1 cellular context compared by ENCODE assay signal in the genomic region with DNA sequence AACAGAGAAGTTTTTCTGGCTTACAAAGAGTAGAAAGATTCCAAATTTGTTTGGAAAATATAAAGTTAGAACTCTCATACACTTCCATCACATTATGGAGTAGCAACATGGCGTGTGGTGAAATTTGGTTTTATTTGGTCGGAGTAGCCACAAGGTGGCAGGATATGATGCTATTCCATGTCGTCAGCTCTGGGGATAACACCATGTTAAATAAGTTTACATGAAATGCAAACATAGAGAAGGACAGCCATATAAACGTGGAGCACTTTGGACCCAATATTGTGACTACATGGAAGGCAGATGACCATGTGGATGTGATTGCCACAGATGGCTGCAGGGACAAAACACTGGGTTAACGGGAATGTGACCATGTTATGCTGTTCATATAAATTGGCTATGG.
TF ChIP-seq lines count a peak whose summit lies in the region.

No MANE protein-coding gene starts in this region.

TF ChIP-seq in WTC11, 78 proteins besides CTCF, POLR2A, EP300 and RAD21 (continued from another document):
- no peak for TF ChIP-seq IRF2 (CRISPR knock-in tag; IDR thresholded peaks at IDR 0.05; ENCODE audit: borderline replicate concordance, low read depth)
- TF ChIP-seq RORB (CRISPR knock-in tag; IDR thresholded peaks at IDR 0.05), result no peak
- TF ChIP-seq TCF7 (CRISPR knock-in tag; IDR thresholded peaks at IDR 0.05; ENCODE audit: low read depth), result no peak
- TF ChIP-seq RELA (CRISPR knock-in tag; IDR thresholded peaks at IDR 0.05; ENCODE audit: borderline replicate concordance), result no peak
- TF ChIP-seq, protein P1, sequence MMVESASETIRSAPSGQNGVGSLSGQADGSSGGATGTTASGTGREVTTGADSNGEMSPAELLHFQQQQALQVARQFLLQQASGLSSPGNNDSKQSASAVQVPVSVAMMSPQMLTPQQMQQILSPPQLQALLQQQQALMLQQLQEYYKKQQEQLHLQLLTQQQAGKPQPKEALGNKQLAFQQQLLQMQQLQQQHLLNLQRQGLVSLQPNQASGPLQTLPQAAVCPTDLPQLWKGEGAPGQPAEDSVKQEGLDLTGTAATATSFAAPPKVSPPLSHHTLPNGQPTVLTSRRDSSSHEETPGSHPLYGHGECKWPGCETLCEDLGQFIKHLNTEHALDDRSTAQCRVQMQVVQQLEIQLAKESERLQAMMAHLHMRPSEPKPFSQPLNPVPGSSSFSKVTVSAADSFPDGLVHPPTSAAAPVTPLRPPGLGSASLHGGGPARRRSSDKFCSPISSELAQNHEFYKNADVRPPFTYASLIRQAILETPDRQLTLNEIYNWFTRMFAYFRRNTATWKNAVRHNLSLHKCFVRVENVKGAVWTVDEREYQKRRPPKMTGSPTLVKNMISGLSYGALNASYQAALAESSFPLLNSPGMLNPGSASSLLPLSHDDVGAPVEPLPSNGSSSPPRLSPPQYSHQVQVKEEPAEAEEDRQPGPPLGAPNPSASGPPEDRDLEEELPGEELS (CRISPR knock-in tag; IDR thresholded peaks at IDR 0.05), result no peak
- TF ChIP-seq ZNF416 (CRISPR knock-in tag; IDR thresholded peaks at IDR 0.05), result no peak
- no peak for TF ChIP-seq ETV6 (CRISPR knock-in tag; IDR thresholded peaks at IDR 0.05)
